In the genomic region with DNA sequence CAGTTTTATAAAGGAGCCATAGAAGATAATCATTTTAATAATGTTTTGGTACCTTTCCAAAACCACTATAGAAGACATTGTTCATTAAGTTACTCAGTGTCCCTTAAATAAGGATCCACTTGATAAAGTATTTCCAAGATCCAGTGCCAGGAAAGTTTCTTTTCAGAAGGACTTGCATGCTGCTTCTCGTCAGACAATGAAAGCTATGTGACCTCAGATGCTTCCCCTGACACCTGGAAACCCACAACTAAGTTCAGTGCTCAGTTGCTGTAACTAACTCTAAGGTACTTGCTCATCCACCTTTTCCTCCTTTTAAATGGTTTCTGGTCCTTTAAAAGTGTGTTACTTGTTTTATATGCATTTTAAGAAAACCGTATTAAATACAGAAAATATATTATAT, we compare ENCODE assay signal across 1 cellular context.
TF ChIP-seq lines count a peak whose summit lies in the region.

No MANE protein-coding gene starts in this region.

TF ChIP-seq in IMR-90, 13 proteins besides CTCF, POLR2A, EP300 and RAD21 (continued from another document):
- TF ChIP-seq NFE2L2 (IDR thresholded peaks at IDR 0.05; ENCODE audit: low read depth, low read length) = no peak
- no peak for TF ChIP-seq MAZ (IDR thresholded peaks at IDR 0.05; ENCODE audit: borderline replicate concordance, low read depth, low read length)
- TF ChIP-seq CEBPB (IDR thresholded peaks at IDR 0.05; ENCODE audit: low read depth, low read length) = no peak
- no peak for TF ChIP-seq BHLHE40 (IDR thresholded peaks at IDR 0.05; ENCODE audit: low read depth, low read length)
- TF ChIP-seq MXI1 (IDR thresholded peaks at IDR 0.05; ENCODE audit: borderline replicate concordance, low read depth, low read length) = no peak
- TF ChIP-seq, protein P1, sequence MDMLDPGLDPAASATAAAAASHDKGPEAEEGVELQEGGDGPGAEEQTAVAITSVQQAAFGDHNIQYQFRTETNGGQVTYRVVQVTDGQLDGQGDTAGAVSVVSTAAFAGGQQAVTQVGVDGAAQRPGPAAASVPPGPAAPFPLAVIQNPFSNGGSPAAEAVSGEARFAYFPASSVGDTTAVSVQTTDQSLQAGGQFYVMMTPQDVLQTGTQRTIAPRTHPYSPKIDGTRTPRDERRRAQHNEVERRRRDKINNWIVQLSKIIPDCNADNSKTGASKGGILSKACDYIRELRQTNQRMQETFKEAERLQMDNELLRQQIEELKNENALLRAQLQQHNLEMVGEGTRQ (IDR thresholded peaks at IDR 0.05; ENCODE audit: low read depth, low read length) = no peak
- TF ChIP-seq, protein P2, sequence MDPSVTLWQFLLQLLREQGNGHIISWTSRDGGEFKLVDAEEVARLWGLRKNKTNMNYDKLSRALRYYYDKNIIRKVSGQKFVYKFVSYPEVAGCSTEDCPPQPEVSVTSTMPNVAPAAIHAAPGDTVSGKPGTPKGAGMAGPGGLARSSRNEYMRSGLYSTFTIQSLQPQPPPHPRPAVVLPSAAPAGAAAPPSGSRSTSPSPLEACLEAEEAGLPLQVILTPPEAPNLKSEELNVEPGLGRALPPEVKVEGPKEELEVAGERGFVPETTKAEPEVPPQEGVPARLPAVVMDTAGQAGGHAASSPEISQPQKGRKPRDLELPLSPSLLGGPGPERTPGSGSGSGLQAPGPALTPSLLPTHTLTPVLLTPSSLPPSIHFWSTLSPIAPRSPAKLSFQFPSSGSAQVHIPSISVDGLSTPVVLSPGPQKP (IDR thresholded peaks at IDR 0.05; ENCODE audit: borderline replicate concordance, low read depth, low read length) = no peak
TF ChIP-seq in IMR-90: peak in this region for 0.
